In genomic region chr7:128431221-128431620, GRCh38 we compare ENCODE assay signal across 1 cellular context.
A peak's percentile ranks its signal among the peaks of the same experiment; 100 is the strongest.
TF ChIP-seq lines count a peak whose summit lies in the region.

No MANE protein-coding gene starts in this region.

TF ChIP-seq in HepG2, 621 proteins besides CTCF, POLR2A, EP300 and RAD21:
- peak; percentile 74 for TF ChIP-seq ZNF121 (CRISPR knock-in tag; IDR thresholded peaks at IDR 0.05)
- TF ChIP-seq IRF9 (CRISPR knock-in tag; IDR thresholded peaks at IDR 0.05; ENCODE audit: borderline replicate concordance), result no peak
TF ChIP-seq in HepG2: peak in this region for 1.
